8 cellular contexts compared by ENCODE assay signal in the genomic region with DNA sequence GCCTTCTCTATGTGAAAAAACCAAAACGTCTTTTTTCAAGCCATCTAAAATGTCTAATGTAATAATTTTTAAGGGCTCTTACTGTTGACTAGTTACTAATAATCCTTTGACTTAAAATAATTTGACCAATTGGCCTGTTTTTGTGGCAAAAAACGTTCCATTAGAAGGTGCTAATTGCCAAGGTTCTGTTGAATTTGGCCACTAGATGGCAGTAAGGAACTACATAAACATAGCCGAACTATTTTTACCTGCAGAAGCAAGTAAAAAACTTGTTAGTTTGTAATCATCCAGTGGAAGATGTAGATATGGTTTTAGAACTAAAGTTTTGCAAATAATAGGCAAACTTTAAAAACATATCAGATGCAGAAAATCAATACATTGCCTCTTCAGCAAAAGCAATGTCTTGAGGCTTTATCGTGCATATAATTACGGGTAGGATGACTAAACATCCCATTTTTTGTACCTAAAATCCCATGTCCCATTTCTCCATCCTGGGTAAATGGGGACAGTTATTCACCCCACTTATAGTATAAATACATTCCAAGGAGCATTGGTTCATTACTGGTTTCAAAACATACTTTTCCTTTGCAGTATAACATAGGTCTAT. TPM values are rescaled to one million over a fixed set of nuclear protein-coding genes. Genes with fewer than 3 reads are reported as not detected.
A peak's percentile ranks its signal among the peaks of the same experiment; 100 is the strongest.
DNase-seq lines count a peak whose midpoint lies in the region; ATAC-seq and TF ChIP-seq lines count a peak whose summit lies in the region.

No MANE protein-coding gene starts in this region.

- TF ChIP-seq CTCF in heart left ventricle (IDR thresholded peaks at IDR 0.05): peak; percentile 76 to 94 (median 85)
- peak; percentile 68 for TF ChIP-seq CTCF in KMS-11 (conservative IDR thresholded peaks at IDR 0.05; ENCODE audit: low read depth, low read length)
- TF ChIP-seq CTCF in fibroblast of pulmonary artery (IDR thresholded peaks at IDR 0.05; ENCODE audit: low read length, missing control alignments): peak; percentile 75
- TF ChIP-seq CTCF in parathyroid adenoma (IDR thresholded peaks at IDR 0.05): peak; percentile 62

- intact Hi-C loops in heart left ventricle (cut with DNase I): loop anchor here (1.0 to 10.0 kb wide), 13 partner anchors 139 to 1439 kb away; no protein-coding TSS in a partner anchor
- intact Hi-C loops in right cardiac atrium (cut with DNase I): loop anchor here (2.0 to 10.0 kb wide), 5 partner anchors 139 to 241 kb away; no protein-coding TSS in a partner anchor

- H3K4me2 ChIP-seq in KMS-11 (no peak overlapping the region), parathyroid adenoma (ENCODE audit: low read length) (no peak overlapping the region)

- H3K36me3 ChIP-seq in heart left ventricle (no peaks in the 10 kb centered on the region), KMS-11 (ENCODE audit: insufficient read depth) (no peaks in the 10 kb centered on the region), parathyroid adenoma (ENCODE audit: control insufficient read depth, insufficient read depth, low read length) (no peaks in the 10 kb centered on the region)

- DNase-seq in heart left ventricle: no peak
- DNase-seq in right cardiac atrium: no peak
- peak; percentile 24 for DNase-seq in SKM-1 treated with dmso at 0.1 percent for 144 hours (lab: John Stamatoyannopoulos, UW; ENCODE audit: unreplicated experiment)
- DNase-seq in fibroblast of pulmonary artery (ENCODE audit: low read depth): peak; percentile 77

- ATAC-seq in heart left ventricle: peak in 1 of 4 donors; percentile 38
- ATAC-seq in right cardiac atrium: no peak
- no peak for ATAC-seq in HG02642 (IDR thresholded peaks at IDR 0.05; ENCODE audit: poor library complexity, unreplicated experiment)
- ATAC-seq in HG02938 (IDR thresholded peaks at IDR 0.05; ENCODE audit: unreplicated experiment): no peak

- H3K79me2 ChIP-seq in KMS-11 (ENCODE audit: insufficient read depth, low read depth) (no peaks in the 10 kb centered on the region), parathyroid adenoma (no peaks in the 10 kb centered on the region)

- no peaks in the 10 kb centered on the region for H4K20me1 ChIP-seq in KMS-11 (ENCODE audit: insufficient read depth)

- H2AFZ ChIP-seq in KMS-11 (ENCODE audit: low read depth) (no peak overlapping the region), parathyroid adenoma (no peak overlapping the region)

- H3K27me3 ChIP-seq in heart left ventricle (no peaks in the 10 kb centered on the region), right cardiac atrium (ENCODE audit: control insufficient read depth, insufficient read depth) (no peaks in the 10 kb centered on the region), KMS-11 (ENCODE audit: insufficient read depth, low read depth) (no peaks in the 10 kb centered on the region), parathyroid adenoma (ENCODE audit: control insufficient read depth, insufficient read depth, low read length) (no peaks in the 10 kb centered on the region)

- H3K9ac ChIP-seq in KMS-11 (no peak overlapping the region), parathyroid adenoma (no peak overlapping the region)

- TF ChIP-seq POLR2A in heart left ventricle (IDR thresholded peaks at IDR 0.05): no peak

- H3K4me3 ChIP-seq in heart left ventricle (no peak overlapping the region), right cardiac atrium (ENCODE audit: low read length) (no peak overlapping the region), KMS-11 (IDR thresholded peaks at IDR 0.05; ENCODE audit: insufficient read depth, low read depth, low read length) (no peak overlapping the region), fibroblast of pulmonary artery (replicated peaks; ENCODE audit: low read depth, low read length) (no peak overlapping the region), parathyroid adenoma (ENCODE audit: low read depth, low read length) (no peak overlapping the region)

- H3K27ac ChIP-seq in heart left ventricle (peak overlapping the region in 1 of 12 donors; percentile 9), right cardiac atrium (ENCODE audit: low read length) (no peak overlapping the region), KMS-11 (no peak overlapping the region), parathyroid adenoma (no peak overlapping the region)

- H3K4me1 ChIP-seq in heart left ventricle (peaks cover 0 to 34% (median 7%) of the 10 kb centered on the region in 12 donors), right cardiac atrium (ENCODE audit: control insufficient read depth, insufficient read depth, low read length) (no peaks in the 10 kb centered on the region), KMS-11 (ENCODE audit: low read depth, poor library complexity, severe bottlenecking) (no peaks in the 10 kb centered on the region), parathyroid adenoma (no peaks in the 10 kb centered on the region)

- 36 to 40% (median 38%) methylated on average over 5 of the region's 5 CpGs for WGBS in heart left ventricle, 4 donors
- WGBS in right cardiac atrium: 38% methylated on average over 5 of the region's 5 CpGs

- no peaks in the 10 kb centered on the region for H3K9me3 ChIP-seq in heart left ventricle
- no peaks in the 10 kb centered on the region for H3K9me3 ChIP-seq in right cardiac atrium (ENCODE audit: control insufficient read depth, low read length)
- no peaks in the 10 kb centered on the region for H3K9me3 ChIP-seq in parathyroid adenoma (ENCODE audit: control insufficient read depth, low read length)

RNA-seq across cellular contexts. Expression of gene PROM1, which starts 57.6 kb away (rescaled TPM):
- total RNA-seq in heart left ventricle (10 to 100 TPM in 3 of 9 donors, 1 to 10 TPM in 6; 2.7 to 30.5 (median 6.1) TPM), right cardiac atrium (10 to 100 TPM in 1 of 4 donors, 1 to 10 TPM in 3; 5.4 to 12.3 (median 7.3) TPM)
- polyA plus RNA-seq in heart left ventricle (1 to 10 TPM; 1.5 to 1.9 TPM), right cardiac atrium (3.2 TPM)

Comparison
In these comparisons a context has a peak if more than half of its experiments do, and no peak if none do; other contexts are left out.
1. DNase-seq: peak in SKM-1 treated with dmso at 0.1 percent for 144 hours (single experiment) and fibroblast of pulmonary artery (single experiment); none in heart left ventricle (0 of 5) and right cardiac atrium (0 of 3).
2. Peak in every context shown above with its lines, with median percentiles within 50 percentile points of each other: CTCF ChIP-seq.